ENCODE assay signal across 11 cellular contexts in the genomic region with DNA sequence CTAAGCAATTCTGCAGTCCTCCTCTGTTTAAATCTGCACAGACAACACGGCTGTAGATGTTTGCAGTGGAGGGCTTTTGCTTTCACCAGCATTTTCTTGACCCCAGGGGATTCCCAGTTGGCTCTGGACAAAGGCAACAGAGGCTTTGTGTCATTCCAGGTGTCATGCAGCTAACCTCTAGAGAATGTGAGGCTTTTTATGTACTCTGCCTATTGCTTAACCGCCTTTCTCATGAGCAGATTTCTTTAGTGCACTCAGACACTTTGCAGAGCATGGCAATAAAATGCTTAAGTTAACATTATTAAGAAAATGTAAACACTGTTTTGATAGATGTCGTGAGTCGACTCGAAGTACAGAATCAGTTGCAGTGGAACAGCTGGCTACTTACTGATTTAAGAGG.
DNase-seq lines count a peak whose midpoint lies in the region; ATAC-seq and TF ChIP-seq lines count a peak whose summit lies in the region.
"Had no signal": no experiment of that assay in that cellular context is flagged by ENCODE, and none has a peak within 500 bp of the region (broad histone marks: within the 10 kb centered on the region; RNA-seq: fewer than 3 reads in every experiment).

No MANE protein-coding gene starts in this region.

- intact Hi-C loops in left lung (cut with DNase I), result no loop called here

- no peak for TF ChIP-seq CTCF in mesothelial cell of epicardium (IDR thresholded peaks at IDR 0.05; ENCODE audit: unreplicated experiment)
- no peak for TF ChIP-seq CTCF in left lung (IDR thresholded peaks at IDR 0.05)

- H3K27ac ChIP-seq in left lung, result no peak overlapping the region
- H3K27ac ChIP-seq in SJCRH30, result no peak overlapping the region
- H3K27ac ChIP-seq: GM23248, right lobe of liver had no signal

- H3K9me3 ChIP-seq in left lung (peaks cover 0 to 10% of the 10 kb centered on the region in 2 donors), SJCRH30 (replicated peaks) (no peaks in the 10 kb centered on the region)
- H3K9me3 ChIP-seq: right lobe of liver had no signal

- peak overlapping the region; percentile 13 for H3K4me3 Mint-ChIP-seq in mesothelial cell of epicardium
- no peak overlapping the region for H3K4me3 Mint-ChIP-seq in natural killer cell treated with Interleukin-12 subunit alpha and Interleukin-12 subunit beta and Interleukin-15 and Interleukin-18, amount 100 ng/mL, for 72 hours

- no peak for ATAC-seq in left lung
- ATAC-seq in HG03025 (IDR thresholded peaks at IDR 0.05; ENCODE audit: low FRiP score, unreplicated experiment), result no peak
- ATAC-seq in natural killer cell treated with Interleukin-12 subunit alpha and Interleukin-12 subunit beta and Interleukin-15 and Interleukin-18, amount 100 ng/mL, for 72 hours, result no peak
- ATAC-seq: right lobe of liver had no signal

- no peak overlapping the region for H3K27ac Mint-ChIP-seq in mesothelial cell of epicardium
- no peak overlapping the region for H3K27ac Mint-ChIP-seq in natural killer cell treated with Interleukin-12 subunit alpha and Interleukin-12 subunit beta and Interleukin-15 and Interleukin-18, amount 100 ng/mL, for 72 hours

- H3K4me1 ChIP-seq in left lung (no peaks in the 10 kb centered on the region), SJCRH30 (no peaks in the 10 kb centered on the region)
- H3K4me1 ChIP-seq: right lobe of liver had no signal

- H3K36me3 ChIP-seq in left lung (no peaks in the 10 kb centered on the region), SJCRH30 (no peaks in the 10 kb centered on the region; the same call in 1 of the 2 replicates)
- H3K36me3 ChIP-seq: right lobe of liver had no signal

- peaks cover 12% of the 10 kb centered on the region for H3K4me1 Mint-ChIP-seq in mesothelial cell of epicardium
- H3K4me1 Mint-ChIP-seq in natural killer cell treated with Interleukin-12 subunit alpha and Interleukin-12 subunit beta and Interleukin-15 and Interleukin-18, amount 100 ng/mL, for 72 hours (ENCODE audit: low read depth in 2 of 2), result no peaks in the 10 kb centered on the region

- H3K36me3 Mint-ChIP-seq in mesothelial cell of epicardium, result peaks cover 9% of the 10 kb centered on the region
- H3K36me3 Mint-ChIP-seq in natural killer cell treated with Interleukin-12 subunit alpha and Interleukin-12 subunit beta and Interleukin-15 and Interleukin-18, amount 100 ng/mL, for 72 hours, result no peaks in the 10 kb centered on the region

- DNase-seq in DMS53 treated with DMSO at 0.1 percent for 48 hours (lab: John Stamatoyannopoulos, UW; ENCODE audit: unreplicated experiment) (peak; percentile 36), NCI-H1436 treated with DMSO at 0.1 percent for 48 hours (lab: John Stamatoyannopoulos, UW) (peak; percentile 94), SK-N-DZ (ENCODE audit: low spot score) (peak; percentile 84), mesothelial cell of epicardium (ENCODE audit: low spot score in 2 of 2, unreplicated experiment in 2 of 2) (no peak), left lung (no peak), SJCRH30 (no peak)
- DNase-seq in natural killer cell treated with Interleukin-12 subunit alpha and Interleukin-12 subunit beta and Interleukin-15 and Interleukin-18, amount 100 ng/mL, for 72 hours (ENCODE audit: low spot score), result no peak
- DNase-seq: effector CD8-positive, alpha-beta T cell; GM23248; right lobe of liver had no signal

- H3K27me3 ChIP-seq in left lung, result no peaks in the 10 kb centered on the region
- no peaks in the 10 kb centered on the region for H3K27me3 ChIP-seq in SJCRH30
- H3K27me3 ChIP-seq: right lobe of liver had no signal

- no peak overlapping the region for H3K4me3 ChIP-seq in left lung
- H3K4me3 ChIP-seq in SJCRH30, result no peak overlapping the region
- H3K4me3 ChIP-seq: GM23248, right lobe of liver had no signal

- no peaks in the 10 kb centered on the region for H3K27me3 Mint-ChIP-seq in mesothelial cell of epicardium (ENCODE audit: low read depth)
- no peaks in the 10 kb centered on the region for H3K27me3 Mint-ChIP-seq in natural killer cell treated with Interleukin-12 subunit alpha and Interleukin-12 subunit beta and Interleukin-15 and Interleukin-18, amount 100 ng/mL, for 72 hours

- H3K9me3 Mint-ChIP-seq in mesothelial cell of epicardium, result peaks cover 20% of the 10 kb centered on the region
- H3K9me3 Mint-ChIP-seq in natural killer cell treated with Interleukin-12 subunit alpha and Interleukin-12 subunit beta and Interleukin-15 and Interleukin-18, amount 100 ng/mL, for 72 hours, result peaks cover 10% of the 10 kb centered on the region

Comparison
In these comparisons a context has a peak if more than half of its experiments do, and no peak if none do; other contexts are left out.
1. DNase-seq: peak in DMS53 treated with DMSO at 0.1 percent for 48 hours (single experiment), NCI-H1436 treated with DMSO at 0.1 percent for 48 hours (single experiment) and SK-N-DZ (single experiment); none in mesothelial cell of epicardium (0 of 2), left lung (0 of 2), SJCRH30 (0 of 2) and natural killer cell treated with Interleukin-12 subunit alpha and Interleukin-12 subunit beta and Interleukin-15 and Interleukin-18, amount 100 ng/mL, for 72 hours (single experiment).